In genomic region chr1:18760156-18760555, GRCh38 we compare ENCODE assay signal across 32 cellular contexts.
"Had no signal": no experiment of that assay in that cellular context is flagged by ENCODE, and none has a peak within 500 bp of the region (broad histone marks: within the 10 kb centered on the region; RNA-seq: fewer than 3 reads in every experiment).

No MANE protein-coding gene starts in this region.

- H3K27me3 ChIP-seq: ascending aorta, body of pancreas, brain microvascular endothelial cell, cardiac muscle cell had no signal

- H3K4me1 ChIP-seq: adrenal gland, ascending aorta, body of pancreas, breast epithelium had no signal

- DNase-seq: activated effector memory CD4-positive, alpha-beta T cell treated with anti-CD3 and anti-CD28 coated beads, Interleukin-2, amount 50 U/mL, for 16 hours; activated effector memory CD4-positive, alpha-beta T cell treated with Interleukin-2 at 50 U/mL for 16 hours; activated gamma-delta T cell; activated gamma-delta T cell treated with Interleukin-2 at 50 U/mL for 16 hours; activated naive CD4-positive, alpha-beta T cell; activated naive CD4-positive, alpha-beta T cell treated with anti-CD3 and anti-CD28 coated beads for 36 hours; activated naive CD4-positive, alpha-beta T cell treated with anti-CD3 and anti-CD28 coated beads, Interleukin-2, amount 10 ng/mL, durations not matched to agents 7 days and 5 days; activated naive CD4-positive, alpha-beta T cell treated with anti-CD3 and anti-CD28 coated beads, Interleukin-2, amount 50 U/mL, for 16 hours; activated naive CD4-positive, alpha-beta T cell treated with Interleukin-2 at 50 U/mL for 16 hours; activated naive CD8-positive, alpha-beta T cell treated with anti-CD3 and anti-CD28 coated beads for 36 hours; activated naive CD8-positive, alpha-beta T cell treated with anti-CD3 and anti-CD28 coated beads, Interleukin-2, amount 10 ng/mL, durations not matched to agents 7 days and 5 days; activated naive CD8-positive, alpha-beta T cell treated with anti-CD3 and anti-CD28 coated beads, Interleukin-2, amount 50 U/mL, for 24 hours; activated T-cell treated with anti-CD3 and anti-CD28 coated beads, Interleukin-2, amount 50 U/mL, for 1 hour; activated T-cell treated with anti-CD3 and anti-CD28 coated beads, Interleukin-2, amount 50 U/mL, for 24 hours; activated T-cell treated with anti-CD3 and anti-CD28 coated beads, Interleukin-2, amount 50 U/mL, for 4 hours; activated T-cell treated with anti-CD3 and anti-CD28 coated beads, Interleukin-2, amount 50 U/mL, for 48 hours; activated T-cell treated with anti-CD3 and anti-CD28 coated beads, Interleukin-2, amount 50 U/mL, for 72 hours; adrenal gland; amniotic stem cell; amygdala; anterior cingulate cortex; aorta; body of pancreas; brain microvascular endothelial cell; caudate nucleus; central memory CD4-positive, alpha-beta T cell; cerebellar nuclear complex had no signal

- H3K27ac ChIP-seq: adrenal gland, ascending aorta, body of pancreas, brain microvascular endothelial cell, breast epithelium, cardiac muscle cell had no signal

- H3K36me3 ChIP-seq: adrenal gland, ascending aorta, brain microvascular endothelial cell, breast epithelium, cardiac muscle cell had no signal

- H3K4me3 ChIP-seq: adrenal gland, ascending aorta, body of pancreas, breast epithelium, cardiac muscle cell had no signal

- ATAC-seq: activated naive CD4-positive, alpha-beta T cell treated with anti-CD3 and anti-CD28 coated beads, Interleukin-2, amount 50 U/mL, for 72 hours; activated naive CD8-positive, alpha-beta T cell treated with anti-CD3 and anti-CD28 coated beads, Interleukin-2, amount 50 U/mL, for 24 hours; activated T-cell treated with anti-CD3 and anti-CD28 coated beads, Interleukin-2, amount 50 U/mL, for 4 hours; activated T-cell treated with anti-CD3 and anti-CD28 coated beads, Interleukin-2, amount 50 U/mL, for 72 hours; activated T-helper 17 cell treated with anti-CD3 and anti-CD28 coated beads, Interleukin-2, amount 50 U/mL, for 72 hours; body of pancreas had no signal

- H3K9me3 ChIP-seq: adrenal gland, ascending aorta, body of pancreas had no signal
